In genomic region chr10:86520871-86521619, GRCh38 we compare ENCODE assay signal across 8 cellular contexts. TPM values are rescaled to one million over a fixed set of nuclear protein-coding genes. Genes with fewer than 3 reads are reported as not detected.
DNase-seq lines count a peak whose midpoint lies in the region; ATAC-seq and TF ChIP-seq lines count a peak whose summit lies in the region.

No MANE protein-coding gene starts in this region.

- H3K9me2 ChIP-seq in Karpas-422 (replicated peaks; ENCODE audit: insufficient read depth, low read length): no peaks in the 10 kb centered on the region

- peak overlapping the region; percentile 96 for H3K4me3 ChIP-seq in GM12864 (ENCODE audit: low read depth, low read length)
- H3K4me3 ChIP-seq in Karpas-422 (ENCODE audit: low read length): peak overlapping the region; percentile 81
- peak overlapping the region; percentile 93 for H3K4me3 ChIP-seq in mesendoderm (ENCODE audit: low read length)

- no peak for TF ChIP-seq CTCF in GM12864 (IDR thresholded peaks at IDR 0.05; ENCODE audit: low read depth, low read length, missing control alignments)

- no peaks in the 10 kb centered on the region for H3K9me3 ChIP-seq in Karpas-422 (ENCODE audit: low read length)

- DNase-seq in GM12864 (ENCODE audit: low read depth) (no peak), Karpas-422 (peak; percentile 72), mesendoderm (peak; percentile 68), GF-D8 (lab: John Stamatoyannopoulos, UW) (no peak)
- DNase-seq in activated CD4-positive, alpha-beta T cell treated with anti-CD3 and anti-CD28 coated beads, Interleukin-2, amount 50 U/mL, for 48 hours: peak; percentile 65 to 69
- DNase-seq in effector CD8-positive, alpha-beta T cell (lab: John Stamatoyannopoulos, UW): peak; percentile 33
- DNase-seq in stimulated activated naive CD4-positive, alpha-beta T cell (lab: John Stamatoyannopoulos, UW): peak in 4 of 6 experiments; percentile 5 to 43 (median 26)

- peak overlapping the region; percentile 77 for H3K18ac ChIP-seq in mesendoderm (ENCODE audit: low read length)

- no peak overlapping the region for H4K5ac ChIP-seq in mesendoderm (ENCODE audit: low read length)

- H3K9ac ChIP-seq in Karpas-422 (ENCODE audit: low read length) (peak overlapping the region; percentile 91), mesendoderm (ENCODE audit: low read length) (peak overlapping the region; percentile 95)

- H3K27ac ChIP-seq in Karpas-422 (ENCODE audit: low read length): peak overlapping the region; percentile 73
- H3K27ac ChIP-seq in mesendoderm (ENCODE audit: low read depth, low read length): peak overlapping the region; percentile 95

- H2BK120ac ChIP-seq in mesendoderm (ENCODE audit: low read depth, low read length): no peak overlapping the region

- no CpG with 5 or more reads among the region's 64 CpGs for WGBS in mesendoderm (ENCODE audit: extremely low coverage, insufficient coverage, low lambda C conversion rate)

- no peak overlapping the region for H3K23ac ChIP-seq in mesendoderm (ENCODE audit: low read length)

- H3K79me2 ChIP-seq in Karpas-422 (ENCODE audit: low read length) (peaks cover 52% of the 10 kb centered on the region), mesendoderm (ENCODE audit: control insufficient read depth, insufficient read depth, low read length) (peaks cover 33% of the 10 kb centered on the region)

- ATAC-seq in GM21825 (IDR thresholded peaks at IDR 0.05; ENCODE audit: unreplicated experiment): peak; percentile 25

- H2BK5ac ChIP-seq in mesendoderm (ENCODE audit: low read length): no peak overlapping the region

- 0 out of 2 replicates have a peak, but pooled peaks cover 5% of the 10 kb centered on the region for H4K20me1 ChIP-seq in Karpas-422 (ENCODE audit: insufficient read depth, low read depth, low read length)

- peaks cover 10% of the 10 kb centered on the region for H3K79me1 ChIP-seq in mesendoderm (ENCODE audit: low read length)

- H3K4me2 ChIP-seq in Karpas-422 (ENCODE audit: low read depth, low read length, poor library complexity, severe bottlenecking): peak overlapping the region; percentile 84
- peak overlapping the region; percentile 79 for H3K4me2 ChIP-seq in mesendoderm (ENCODE audit: low read length)

- no peak overlapping the region for H2AFZ ChIP-seq in Karpas-422 (ENCODE audit: low read length)

- H2BK15ac ChIP-seq in mesendoderm (replicated peaks; ENCODE audit: low read depth): no peak overlapping the region

- peak overlapping the region; percentile 97 for H3K56ac ChIP-seq in mesendoderm (ENCODE audit: low read length)

- H3K36me3 ChIP-seq in Karpas-422 (ENCODE audit: insufficient read depth, low read length): peaks cover 13% of the 10 kb centered on the region; the same call in 1 of the 2 replicates
- no peaks in the 10 kb centered on the region for H3K36me3 ChIP-seq in mesendoderm (ENCODE audit: control insufficient read depth, insufficient read depth, low read length)

- no peak overlapping the region for H2AK5ac ChIP-seq in mesendoderm (ENCODE audit: low read length)

- H4K8ac ChIP-seq in mesendoderm (ENCODE audit: low read depth, low read length): peak overlapping the region; percentile 93

- no peaks in the 10 kb centered on the region for H3K27me3 ChIP-seq in Karpas-422 (ENCODE audit: low read length)
- H3K27me3 ChIP-seq in mesendoderm (ENCODE audit: insufficient read depth, low read length, poor library complexity): no peaks in the 10 kb centered on the region

- H3K4ac ChIP-seq in mesendoderm (ENCODE audit: low read depth, low read length): peak overlapping the region; percentile 86

- H3K4me1 ChIP-seq in Karpas-422 (ENCODE audit: low read length): peaks cover 32% of the 10 kb centered on the region
- H3K4me1 ChIP-seq in mesendoderm (ENCODE audit: control insufficient read depth, low read depth, low read length): peaks cover 2% of the 10 kb centered on the region

RNA-seq across cellular contexts. Expression of gene WAPL, which starts 0.5 kb away (rescaled TPM):
- 28.4 and 30.5 TPM in 2 replicates for total RNA-seq in Karpas-422 (2014; rRNA removed; shearing (Covaris generic); ENCODE audit: low replicate concordance)
- polyA plus RNA-seq in mesendoderm (2013, experiment 1 of 2): 30.4 TPM
- 30.6 TPM for polyA plus RNA-seq in mesendoderm (2013, experiment 2 of 2)

Comparison
In these comparisons a context has a peak if more than half of its experiments do, and no peak if none do; other contexts are left out.
1. DNase-seq: peak in Karpas-422 (single experiment), activated CD4-positive, alpha-beta T cell treated with anti-CD3 and anti-CD28 coated beads, Interleukin-2, amount 50 U/mL, for 48 hours (2 of 2), effector CD8-positive, alpha-beta T cell (single experiment), mesendoderm (single experiment) and stimulated activated naive CD4-positive, alpha-beta T cell (4 of 6); none in GM12864 (single experiment) and GF-D8 (single experiment).
2. Peak in every context shown above with its lines, with median percentiles within 50 percentile points of each other: H3K4me3 ChIP-seq.